In the genomic region with DNA sequence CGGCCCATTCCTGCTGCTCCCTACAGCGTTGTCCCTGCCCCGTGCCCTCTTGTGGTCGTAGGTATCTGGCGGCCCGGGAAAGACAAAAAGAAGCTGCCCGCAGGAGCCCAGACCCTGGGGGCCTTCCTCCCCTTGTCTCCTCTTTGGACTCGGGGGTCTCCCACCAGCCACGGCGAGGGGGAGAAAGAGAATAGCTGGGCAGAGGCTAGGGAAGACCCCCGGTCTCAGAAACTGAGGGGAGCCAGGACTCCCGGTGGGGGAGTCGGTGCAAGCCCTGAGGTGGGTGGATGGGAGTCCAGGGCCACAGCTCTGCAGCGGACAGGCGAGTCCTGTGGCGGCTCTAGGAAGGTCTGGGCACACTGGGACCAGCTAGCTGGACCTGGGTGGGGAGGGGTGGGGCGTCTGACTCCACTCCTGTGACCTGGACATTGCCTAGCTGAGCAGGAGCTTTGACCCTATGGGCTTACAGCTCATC, we compare ENCODE assay signal across 1 cellular context.
TF ChIP-seq lines count a peak whose summit lies in the region.

No MANE protein-coding gene starts in this region.

TF ChIP-seq in K562, 482 proteins besides CTCF, POLR2A, EP300 and RAD21 (continued from another document):
- TF ChIP-seq, protein P1, sequence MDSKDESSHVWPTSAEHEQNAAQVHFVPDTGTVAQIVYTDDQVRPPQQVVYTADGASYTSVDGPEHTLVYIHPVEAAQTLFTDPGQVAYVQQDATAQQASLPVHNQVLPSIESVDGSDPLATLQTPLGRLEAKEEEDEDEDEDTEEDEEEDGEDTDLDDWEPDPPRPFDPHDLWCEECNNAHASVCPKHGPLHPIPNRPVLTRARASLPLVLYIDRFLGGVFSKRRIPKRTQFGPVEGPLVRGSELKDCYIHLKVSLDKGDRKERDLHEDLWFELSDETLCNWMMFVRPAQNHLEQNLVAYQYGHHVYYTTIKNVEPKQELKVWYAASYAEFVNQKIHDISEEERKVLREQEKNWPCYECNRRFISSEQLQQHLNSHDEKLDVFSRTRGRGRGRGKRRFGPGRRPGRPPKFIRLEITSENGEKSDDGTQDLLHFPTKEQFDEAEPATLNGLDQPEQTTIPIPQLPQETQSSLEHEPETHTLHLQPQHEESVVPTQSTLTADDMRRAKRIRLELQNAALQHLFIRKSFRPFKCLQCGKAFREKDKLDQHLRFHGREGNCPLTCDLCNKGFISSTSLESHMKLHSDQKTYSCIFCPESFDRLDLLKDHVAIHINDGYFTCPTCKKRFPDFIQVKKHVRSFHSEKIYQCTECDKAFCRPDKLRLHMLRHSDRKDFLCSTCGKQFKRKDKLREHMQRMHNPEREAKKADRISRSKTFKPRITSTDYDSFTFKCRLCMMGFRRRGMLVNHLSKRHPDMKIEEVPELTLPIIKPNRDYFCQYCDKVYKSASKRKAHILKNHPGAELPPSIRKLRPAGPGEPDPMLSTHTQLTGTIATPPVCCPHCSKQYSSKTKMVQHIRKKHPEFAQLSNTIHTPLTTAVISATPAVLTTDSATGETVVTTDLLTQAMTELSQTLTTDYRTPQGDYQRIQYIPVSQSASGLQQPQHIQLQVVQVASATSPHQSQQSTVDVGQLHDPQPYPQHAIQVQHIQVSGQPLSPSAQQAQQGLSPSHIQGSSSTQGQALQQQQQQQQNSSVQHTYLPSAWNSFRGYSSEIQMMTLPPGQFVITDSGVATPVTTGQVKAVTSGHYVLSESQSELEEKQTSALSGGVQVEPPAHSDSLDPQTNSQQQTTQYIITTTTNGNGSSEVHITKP (IDR thresholded peaks at IDR 0.05; ENCODE audit: partially characterized antibody) = no peak
- no peak for TF ChIP-seq CBFA2T3 (IDR thresholded peaks at IDR 0.05)
- TF ChIP-seq, protein P2, sequence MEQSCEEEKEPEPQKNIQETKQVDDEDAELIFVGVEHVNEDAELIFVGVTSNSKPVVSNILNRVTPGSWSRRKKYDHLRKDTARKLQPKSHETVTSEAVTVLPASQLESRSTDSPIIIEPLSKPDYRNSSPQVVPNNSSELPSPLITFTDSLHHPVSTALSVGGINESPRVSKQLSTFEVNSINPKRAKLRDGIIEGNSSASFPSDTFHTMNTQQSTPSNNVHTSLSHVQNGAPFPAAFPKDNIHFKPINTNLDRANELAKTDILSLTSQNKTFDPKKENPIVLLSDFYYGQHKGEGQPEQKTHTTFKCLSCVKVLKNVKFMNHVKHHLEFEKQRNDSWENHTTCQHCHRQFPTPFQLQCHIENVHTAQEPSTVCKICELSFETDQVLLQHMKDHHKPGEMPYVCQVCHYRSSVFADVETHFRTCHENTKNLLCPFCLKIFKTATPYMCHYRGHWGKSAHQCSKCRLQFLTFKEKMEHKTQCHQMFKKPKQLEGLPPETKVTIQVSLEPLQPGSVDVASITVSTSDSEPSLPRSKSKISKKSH (CRISPR knock-in tag; IDR thresholded peaks at IDR 0.05) = no peak
- no peak for TF ChIP-seq TCFL5 (CRISPR knock-in tag; conservative IDR thresholded peaks at IDR 0.05)
- no peak for TF ChIP-seq SRSF9 (IDR thresholded peaks at IDR 0.05; ENCODE audit: borderline replicate concordance, low read depth, low read length)
- TF ChIP-seq, protein P3, sequence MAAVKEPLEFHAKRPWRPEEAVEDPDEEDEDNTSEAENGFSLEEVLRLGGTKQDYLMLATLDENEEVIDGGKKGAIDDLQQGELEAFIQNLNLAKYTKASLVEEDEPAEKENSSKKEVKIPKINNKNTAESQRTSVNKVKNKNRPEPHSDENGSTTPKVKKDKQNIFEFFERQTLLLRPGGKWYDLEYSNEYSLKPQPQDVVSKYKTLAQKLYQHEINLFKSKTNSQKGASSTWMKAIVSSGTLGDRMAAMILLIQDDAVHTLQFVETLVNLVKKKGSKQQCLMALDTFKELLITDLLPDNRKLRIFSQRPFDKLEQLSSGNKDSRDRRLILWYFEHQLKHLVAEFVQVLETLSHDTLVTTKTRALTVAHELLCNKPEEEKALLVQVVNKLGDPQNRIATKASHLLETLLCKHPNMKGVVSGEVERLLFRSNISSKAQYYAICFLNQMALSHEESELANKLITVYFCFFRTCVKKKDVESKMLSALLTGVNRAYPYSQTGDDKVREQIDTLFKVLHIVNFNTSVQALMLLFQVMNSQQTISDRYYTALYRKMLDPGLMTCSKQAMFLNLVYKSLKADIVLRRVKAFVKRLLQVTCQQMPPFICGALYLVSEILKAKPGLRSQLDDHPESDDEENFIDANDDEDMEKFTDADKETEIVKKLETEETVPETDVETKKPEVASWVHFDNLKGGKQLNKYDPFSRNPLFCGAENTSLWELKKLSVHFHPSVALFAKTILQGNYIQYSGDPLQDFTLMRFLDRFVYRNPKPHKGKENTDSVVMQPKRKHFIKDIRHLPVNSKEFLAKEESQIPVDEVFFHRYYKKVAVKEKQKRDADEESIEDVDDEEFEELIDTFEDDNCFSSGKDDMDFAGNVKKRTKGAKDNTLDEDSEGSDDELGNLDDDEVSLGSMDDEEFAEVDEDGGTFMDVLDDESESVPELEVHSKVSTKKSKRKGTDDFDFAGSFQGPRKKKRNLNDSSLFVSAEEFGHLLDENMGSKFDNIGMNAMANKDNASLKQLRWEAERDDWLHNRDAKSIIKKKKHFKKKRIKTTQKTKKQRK (IDR thresholded peaks at IDR 0.05; ENCODE audit: borderline replicate concordance, low read depth, low read length) = no peak
- no peak for TF ChIP-seq WHSC1 (IDR thresholded peaks at IDR 0.05; ENCODE audit: low read length)
- 0 out of 2 replicates have a peak, but pooled peaks have one; percentile 2 for TF ChIP-seq ZNF740 (CRISPR knock-in tag; IDR thresholded peaks at IDR 0.05)
- TF ChIP-seq ZNF740 (tag; IDR thresholded peaks at IDR 0.05) = no peak
TF ChIP-seq in K562: peak in this region for 2.
